In genomic region chr12:85803923-85804322, GRCh38 we compare ENCODE assay signal across 30 cellular contexts. TPM values are rescaled to one million over a fixed set of nuclear protein-coding genes. Genes with fewer than 3 reads are reported as not detected.
"Had no signal": no experiment of that assay in that cellular context is flagged by ENCODE, and none has a peak within 500 bp of the region (broad histone marks: within the 10 kb centered on the region; RNA-seq: fewer than 3 reads in every experiment).

No MANE protein-coding gene starts in this region.

- H3K36me3 ChIP-seq: cardiac muscle cell, left lung, right lobe of liver, uterus had no signal

- H3K4me3 ChIP-seq: body of pancreas, cardiac muscle cell, coronary artery, dorsolateral prefrontal cortex, heart left ventricle, left lung, lung, mucosa of descending colon, right lobe of liver, uterus had no signal

- H3K36me3 Mint-ChIP-seq: activated naive CD4-positive, alpha-beta T cell treated with anti-CD3 and anti-CD28 coated beads, Interleukin-2, amount 50 U/mL, for 72 hours; type B pancreatic cell had no signal

- DNase-seq: activated CD4-positive, alpha-beta memory T cell treated with anti-CD3 and anti-CD28 coated beads, Interleukin-2, amount 10 ng/mL, durations not matched to agents 7 days and 5 days; activated CD4-positive, alpha-beta T cell treated with anti-CD3 and anti-CD28 coated beads for 1 hour; activated CD4-positive, alpha-beta T cell treated with anti-CD3 and anti-CD28 coated beads, Interleukin-2, amount 10 ng/mL, durations not matched to agents 7 days and 5 days; activated CD8-positive, alpha-beta memory T cell treated with anti-CD3 and anti-CD28 coated beads, Interleukin-2, amount 50 U/mL, for 48 hours; activated naive CD4-positive, alpha-beta T cell; activated T-cell treated with anti-CD3 and anti-CD28 coated beads, Interleukin-2, amount 50 U/mL, for 24 hours; anterior cingulate cortex; body of pancreas; cerebellar nuclear complex; dorsolateral prefrontal cortex; effector memory CD4-positive, alpha-beta T cell; erythroblast; heart left ventricle; hypothalamus; left lung; mucosa of descending colon; right lobe of liver; stimulated activated CD4-positive, alpha-beta T cell treated with anti-CD3 and anti-CD28 coated beads, Interleukin-2, amount 100 ng/mL, for 48 hours; stimulated activated naive CD8-positive, alpha-beta T cell treated with anti-CD3 and anti-CD28 coated beads, Interleukin-15, Interleukin-2, amounts not matched to agents 100 U/mL and 50 U/mL, for 24 hours; T-helper 17 cell; T1000; uterus had no signal

- H3K27ac Mint-ChIP-seq: activated CD4-positive, alpha-beta memory T cell treated with anti-CD3 and anti-CD28 coated beads, Interleukin-2, amount 10 ng/mL, durations not matched to agents 7 days and 5 days; activated CD4-positive, alpha-beta T cell treated with anti-CD3 and anti-CD28 coated beads, Interleukin-2, amount 10 ng/mL, durations not matched to agents 7 days and 5 days; activated naive CD4-positive, alpha-beta T cell treated with anti-CD3 and anti-CD28 coated beads, Interleukin-2, amount 50 U/mL, for 72 hours; activated T-cell treated with anti-CD3 and anti-CD28 coated beads, Interleukin-2, amount 50 U/mL, for 24 hours; activated T-helper 2 cell treated with anti-CD3 and anti-CD28 coated beads, Interferon-gamma antibody, Interleukin-2, Interleukin-4, amounts not matched to agents 10 μg/mL and 5 μg/mL and 100 μg/mL, durations not matched to agents 14 hours and 24 hours and 36 hours; nephron; progenitor cell of endocrine pancreas; T-helper 17 cell; type B pancreatic cell had no signal

- H3K27me3 ChIP-seq: body of pancreas, cardiac muscle cell, dorsolateral prefrontal cortex, heart left ventricle, left lung, right lobe of liver, uterus had no signal

- ATAC-seq: activated naive CD4-positive, alpha-beta T cell treated with anti-CD3 and anti-CD28 coated beads, Interleukin-2, amount 50 U/mL, for 72 hours; body of pancreas; mucosa of descending colon; right lobe of liver; stimulated activated naive CD8-positive, alpha-beta T cell treated with anti-CD3 and anti-CD28 coated beads, Interleukin-15, Interleukin-2, amounts not matched to agents 100 U/mL and 50 U/mL, for 24 hours; T-helper 17 cell had no signal

- H3K27ac ChIP-seq: body of pancreas, cardiac muscle cell, coronary artery, dorsolateral prefrontal cortex, left lung, right lobe of liver had no signal

- H3K4me1 Mint-ChIP-seq: activated CD4-positive, alpha-beta memory T cell treated with anti-CD3 and anti-CD28 coated beads, Interleukin-2, amount 10 ng/mL, durations not matched to agents 7 days and 5 days; activated CD4-positive, alpha-beta T cell treated with anti-CD3 and anti-CD28 coated beads, Interleukin-2, amount 10 ng/mL, durations not matched to agents 7 days and 5 days; T-helper 17 cell had no signal

- H3K9me3 Mint-ChIP-seq: activated CD4-positive, alpha-beta T cell treated with anti-CD3 and anti-CD28 coated beads, Interleukin-2, amount 10 ng/mL, durations not matched to agents 7 days and 5 days; activated naive CD4-positive, alpha-beta T cell treated with anti-CD3 and anti-CD28 coated beads, Interleukin-2, amount 50 U/mL, for 72 hours; activated T-cell treated with anti-CD3 and anti-CD28 coated beads, Interleukin-2, amount 50 U/mL, for 24 hours; activated T-helper 2 cell treated with anti-CD3 and anti-CD28 coated beads, Interferon-gamma antibody, Interleukin-2, Interleukin-4, amounts not matched to agents 10 μg/mL and 5 μg/mL and 100 μg/mL, durations not matched to agents 14 hours and 24 hours and 36 hours; nephron; type B pancreatic cell had no signal

- H3K4me3 Mint-ChIP-seq: activated CD4-positive, alpha-beta memory T cell treated with anti-CD3 and anti-CD28 coated beads, Interleukin-2, amount 10 ng/mL, durations not matched to agents 7 days and 5 days; activated CD4-positive, alpha-beta T cell treated with anti-CD3 and anti-CD28 coated beads, Interleukin-2, amount 10 ng/mL, durations not matched to agents 7 days and 5 days; activated T-cell treated with anti-CD3 and anti-CD28 coated beads, Interleukin-2, amount 50 U/mL, for 24 hours; nephron; T-helper 17 cell; type B pancreatic cell had no signal

- H3K9me3 ChIP-seq: body of pancreas, mucosa of descending colon, right lobe of liver, uterus had no signal

- H3K27me3 Mint-ChIP-seq: activated CD4-positive, alpha-beta memory T cell treated with anti-CD3 and anti-CD28 coated beads, Interleukin-2, amount 10 ng/mL, durations not matched to agents 7 days and 5 days; activated CD4-positive, alpha-beta T cell treated with anti-CD3 and anti-CD28 coated beads, Interleukin-2, amount 10 ng/mL, durations not matched to agents 7 days and 5 days; activated T-cell treated with anti-CD3 and anti-CD28 coated beads, Interleukin-2, amount 50 U/mL, for 24 hours; progenitor cell of endocrine pancreas; T-helper 17 cell; type B pancreatic cell had no signal

- H3K4me1 ChIP-seq: body of pancreas, left lung, right lobe of liver, uterus had no signal

RNA-seq across cellular contexts. Expression of gene RASSF9, which starts 32.3 kb away (rescaled TPM):
- total RNA-seq: activated CD4-positive, alpha-beta memory T cell treated with anti-CD3 and anti-CD28 coated beads, Interleukin-2, amount 10 ng/mL, durations not matched to agents 7 days and 5 days; activated CD4-positive, alpha-beta T cell treated with anti-CD3 and anti-CD28 coated beads, Interleukin-2, amount 10 ng/mL, durations not matched to agents 7 days and 5 days; activated naive CD4-positive, alpha-beta T cell treated with anti-CD3 and anti-CD28 coated beads, Interleukin-2, amount 50 U/mL, for 72 hours; activated T-helper 2 cell treated with anti-CD3 and anti-CD28 coated beads, Interferon-gamma antibody, Interleukin-2, Interleukin-4, amounts not matched to agents 10 μg/mL and 5 μg/mL and 100 μg/mL, durations not matched to agents 14 hours and 24 hours and 36 hours; T-helper 17 cell had no signal
